In the genomic region with DNA sequence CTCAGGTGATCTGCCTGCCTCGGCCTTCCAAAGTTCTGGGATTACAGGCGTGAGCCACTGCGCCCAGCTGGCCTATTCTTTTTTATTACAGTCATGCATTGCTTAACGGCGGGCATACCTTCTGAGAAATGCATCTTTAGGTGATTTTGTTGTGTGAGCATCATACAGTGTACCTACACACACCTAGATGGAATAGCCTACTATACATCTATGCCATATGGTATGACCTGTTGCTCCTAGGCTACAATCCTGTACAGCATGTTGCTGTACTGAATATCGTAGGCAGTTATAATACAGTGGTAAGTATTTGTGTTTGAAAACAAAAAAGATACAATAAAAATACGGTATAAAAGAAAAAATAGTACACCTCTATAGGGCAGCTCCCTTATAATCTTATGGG, we compare ENCODE assay signal across 25 cellular contexts. TPM values are rescaled to one million over a fixed set of nuclear protein-coding genes. Genes with fewer than 3 reads are reported as not detected.
A peak's percentile ranks its signal among the peaks of the same experiment; 100 is the strongest.
DNase-seq lines count a peak whose midpoint lies in the region; ATAC-seq and TF ChIP-seq lines count a peak whose summit lies in the region.
"Had no signal": no experiment of that assay in that cellular context is flagged by ENCODE, and none has a peak within 500 bp of the region (broad histone marks: within the 10 kb centered on the region; RNA-seq: fewer than 3 reads in every experiment).

No MANE protein-coding gene starts in this region.

- H4K20me1 ChIP-seq in Loucy (ENCODE audit: insufficient read depth, low read length, poor library complexity, severe bottlenecking), result peaks cover 68% of the 10 kb centered on the region

- H3K27ac ChIP-seq in CD8-positive, alpha-beta T cell (ENCODE audit: low read depth, low read length), result no peak overlapping the region
- no peak overlapping the region for H3K27ac ChIP-seq in trophoblast cell (ENCODE audit: low read depth, low read length)
- no peak overlapping the region for H3K27ac ChIP-seq in body of pancreas
- H3K27ac ChIP-seq: BLaER1 had no signal

- no peak for TF ChIP-seq CTCF in CD8-positive, alpha-beta T cell (IDR thresholded peaks at IDR 0.05)
- no peak for TF ChIP-seq CTCF in Loucy (conservative IDR thresholded peaks at IDR 0.05; ENCODE audit: low read length)
- no peak for TF ChIP-seq CTCF in body of pancreas (IDR thresholded peaks at IDR 0.05)

- WGBS in trophoblast cell (ENCODE audit: extremely low coverage, insufficient coverage, insufficient read length), result no CpG with 5 or more reads among the region's 7 CpGs
- whole genome bisulfite sequencing in body of pancreas, 2 donors, result 91 to 95% methylated on average over 4 to 7 of the region's 7 CpGs

- H3K18ac ChIP-seq in trophoblast cell (ENCODE audit: low read length), result no peak overlapping the region

- intact Hi-C loops in CD8-positive, alpha-beta T cell (cut with DNase I, micrococcal nuclease), result loop anchor here in 1 of 2 experiments (10.0 kb wide), 1 partner anchor 97 kb away; no protein-coding TSS in a partner anchor
- intact Hi-C loops in body of pancreas (cut with DNase I), result no loop called here

- DNase-seq in activated naive CD8-positive, alpha-beta T cell treated with anti-CD3 and anti-CD28 coated beads for 36 hours, result no peak
- DNase-seq in CD8-positive, alpha-beta T cell, result no peak
- DNase-seq in trophoblast cell (no peak), body of pancreas (no peak)
- no peak for DNase-seq in activated T-cell treated with anti-CD3 and anti-CD28 coated beads, Interleukin-2, amount 50 U/mL, for 1 hour
- DNase-seq: 8988T; ACHN; BE2C; C1 segment of cervical spinal cord; CD4-positive, alpha-beta T cell; CD8-positive, alpha-beta memory T cell; COR-L47; DMS 273 treated with DMSO at 0.1 percent for 48 hours; DMS153; DMS53; DMS79; DND-41; EL; GDM1 had no signal

- CTCF ChIA-PET in CD8-positive, alpha-beta T cell (lab: Charles Lee), result no interaction called here

- no peak overlapping the region for H2AK5ac ChIP-seq in trophoblast cell (ENCODE audit: low read length)

- peak overlapping the region; percentile 27 for H3K4me3 Mint-ChIP-seq in activated naive CD8-positive, alpha-beta T cell
- no peak overlapping the region for H3K4me3 Mint-ChIP-seq in activated naive CD8-positive, alpha-beta T cell treated with anti-CD3 and anti-CD28 coated beads for 36 hours
- H3K4me3 Mint-ChIP-seq in CD8-positive, alpha-beta T cell, result no peak overlapping the region
- H3K4me3 Mint-ChIP-seq: CD14-positive monocyte; CD4-positive, alpha-beta T cell had no signal

- peak overlapping the region; percentile 47 for H3K4me2 ChIP-seq in Loucy (ENCODE audit: low read depth, low read length, poor library complexity, severe bottlenecking)
- H3K4me2 ChIP-seq in trophoblast cell (ENCODE audit: low read length), result no peak overlapping the region
- H3K4me2 ChIP-seq: BLaER1 had no signal

- no peaks in the 10 kb centered on the region for H3K9me3 ChIP-seq in CD8-positive, alpha-beta T cell (ENCODE audit: low read length)
- no peaks in the 10 kb centered on the region for H3K9me3 ChIP-seq in Loucy (ENCODE audit: insufficient read depth, low read depth, low read length)
- no peaks in the 10 kb centered on the region for H3K9me3 ChIP-seq in trophoblast cell (ENCODE audit: insufficient read depth, low read depth, low read length)
- no peaks in the 10 kb centered on the region for H3K9me3 ChIP-seq in body of pancreas
- H3K9me3 ChIP-seq: BE2C, BLaER1 had no signal

- no peak overlapping the region for H4K91ac ChIP-seq in trophoblast cell (ENCODE audit: low read depth, low read length)

- no peak overlapping the region for H4K8ac ChIP-seq in trophoblast cell (ENCODE audit: low read depth, low read length)

- peak overlapping the region; percentile 69 for H3K4ac ChIP-seq in trophoblast cell (ENCODE audit: low read depth, low read length)

- no peak for TF ChIP-seq POLR2A in body of pancreas (IDR thresholded peaks at IDR 0.05)

- H3K4me1 ChIP-seq in CD8-positive, alpha-beta T cell (ENCODE audit: insufficient read depth, low read length), result peaks cover 19% of the 10 kb centered on the region
- H3K4me1 ChIP-seq in Loucy (ENCODE audit: insufficient read depth, low read length, poor library complexity, severe bottlenecking) (peaks cover 9% of the 10 kb centered on the region), trophoblast cell (ENCODE audit: control insufficient read depth in 1 of 2, insufficient read depth in 2 of 2, low read length in 2 of 2) (no peaks in the 10 kb centered on the region), body of pancreas (peaks cover 17% of the 10 kb centered on the region)
- H3K4me1 ChIP-seq: BE2C had no signal

- H2BK120ac ChIP-seq in trophoblast cell (ENCODE audit: insufficient read depth, low read length, poor library complexity), result no peak overlapping the region

- peaks cover 99% of the 10 kb centered on the region for H3K79me2 ChIP-seq in Loucy (ENCODE audit: insufficient read depth, low read length)
- no peaks in the 10 kb centered on the region for H3K79me2 ChIP-seq in trophoblast cell (ENCODE audit: control insufficient read depth, insufficient read depth, low read length, poor library complexity)

- peaks cover 73% of the 10 kb centered on the region for H3K4me1 Mint-ChIP-seq in activated naive CD8-positive, alpha-beta T cell (ENCODE audit: low read depth)
- peaks cover 45% of the 10 kb centered on the region for H3K4me1 Mint-ChIP-seq in activated naive CD8-positive, alpha-beta T cell treated with anti-CD3 and anti-CD28 coated beads for 36 hours
- H3K4me1 Mint-ChIP-seq in CD8-positive, alpha-beta T cell (ENCODE audit: low read depth), result peaks cover 69% of the 10 kb centered on the region

- no peaks in the 10 kb centered on the region for H3K9me2 ChIP-seq in Loucy (replicated peaks; ENCODE audit: low read depth, low read length)

- POLR2A ChIA-PET in CD8-positive, alpha-beta T cell (lab: Charles Lee), result no interaction called here

- no peaks in the 10 kb centered on the region for H3K36me3 ChIP-seq in CD8-positive, alpha-beta T cell (ENCODE audit: insufficient read depth, low read length)
- no peaks in the 10 kb centered on the region for H3K36me3 ChIP-seq in Loucy (ENCODE audit: insufficient read depth, low read length)
- H3K36me3 ChIP-seq in trophoblast cell (ENCODE audit: control insufficient read depth in 1 of 2, insufficient read depth in 2 of 2, low read length in 2 of 2), result peaks cover 0 to 1% of the 10 kb centered on the region in 2 experiments
- H3K36me3 ChIP-seq in body of pancreas (replicated peaks in 1 of 2; ENCODE audit: insufficient read depth in 1 of 2, low read depth in 2 of 2), result no peaks in the 10 kb centered on the region
- H3K36me3 ChIP-seq: BE2C had no signal

- no peak overlapping the region for H3K4me3 ChIP-seq in CD8-positive, alpha-beta T cell (ENCODE audit: low read depth, low read length)
- H3K4me3 ChIP-seq in Loucy (ENCODE audit: low read length, poor library complexity, severe bottlenecking) (no peak overlapping the region), trophoblast cell (ENCODE audit: low read depth, low read length) (no peak overlapping the region), body of pancreas (no peak overlapping the region)
- H3K4me3 ChIP-seq: BLaER1, GM12878 had no signal

- no peak overlapping the region for H3K14ac ChIP-seq in trophoblast cell (ENCODE audit: low read length)

- H3K27me3 ChIP-seq in CD8-positive, alpha-beta T cell (ENCODE audit: insufficient read depth, low read length), result no peaks in the 10 kb centered on the region
- H3K27me3 ChIP-seq in Loucy (ENCODE audit: insufficient read depth, low read length, poor library complexity, severe bottlenecking), result no peaks in the 10 kb centered on the region
- no peaks in the 10 kb centered on the region for H3K27me3 ChIP-seq in trophoblast cell (ENCODE audit: insufficient read depth, low read length)
- no peaks in the 10 kb centered on the region for H3K27me3 ChIP-seq in body of pancreas
- H3K27me3 ChIP-seq: BE2C had no signal

- H3K27me3 Mint-ChIP-seq in activated naive CD8-positive, alpha-beta T cell, result no peaks in the 10 kb centered on the region
- H3K27me3 Mint-ChIP-seq in activated naive CD8-positive, alpha-beta T cell treated with anti-CD3 and anti-CD28 coated beads for 36 hours, result no peaks in the 10 kb centered on the region
- no peaks in the 10 kb centered on the region for H3K27me3 Mint-ChIP-seq in CD8-positive, alpha-beta T cell (ENCODE audit: low read depth)
- H3K27me3 Mint-ChIP-seq: CD4-positive, alpha-beta T cell had no signal

- H3K9ac ChIP-seq in Loucy (ENCODE audit: low read depth, low read length, poor library complexity, severe bottlenecking) (no peak overlapping the region), trophoblast cell (ENCODE audit: low read length) (no peak overlapping the region)
- H3K9ac ChIP-seq: BLaER1 had no signal

- no peak overlapping the region for H2BK5ac ChIP-seq in trophoblast cell (ENCODE audit: low read depth, low read length, poor library complexity)

- no peaks in the 10 kb centered on the region for H3F3A ChIP-seq in Loucy (ENCODE audit: low read depth)

- no peaks in the 10 kb centered on the region for H3K36me3 Mint-ChIP-seq in activated naive CD8-positive, alpha-beta T cell
- H3K36me3 Mint-ChIP-seq in activated naive CD8-positive, alpha-beta T cell treated with anti-CD3 and anti-CD28 coated beads for 36 hours, result peaks cover 30% of the 10 kb centered on the region
- H3K36me3 Mint-ChIP-seq in CD8-positive, alpha-beta T cell, result peaks cover 24% of the 10 kb centered on the region

- no peak overlapping the region for H3K23ac ChIP-seq in trophoblast cell (ENCODE audit: low read length)

- no peak overlapping the region for H2BK12ac ChIP-seq in trophoblast cell (ENCODE audit: low read length)

- peaks cover 3% of the 10 kb centered on the region for H3K79me1 ChIP-seq in trophoblast cell (ENCODE audit: low read length)

- no peaks in the 10 kb centered on the region for H3K9me3 Mint-ChIP-seq in activated naive CD8-positive, alpha-beta T cell (ENCODE audit: low read depth)
- H3K9me3 Mint-ChIP-seq in activated naive CD8-positive, alpha-beta T cell treated with anti-CD3 and anti-CD28 coated beads for 36 hours, result no peaks in the 10 kb centered on the region
- H3K9me3 Mint-ChIP-seq in CD8-positive, alpha-beta T cell, result no peaks in the 10 kb centered on the region
- H3K9me3 Mint-ChIP-seq: CD4-positive, alpha-beta T cell had no signal

- H2AFZ ChIP-seq in Loucy (ENCODE audit: low read length), result no peak overlapping the region
- H2AFZ ChIP-seq in trophoblast cell (ENCODE audit: insufficient read depth, low read length, poor library complexity), result no peak overlapping the region

- ATAC-seq in CD8-positive, alpha-beta T cell, result no peak
- ATAC-seq in body of pancreas (no peak), HG03378 (IDR thresholded peaks at IDR 0.05; ENCODE audit: unreplicated experiment) (no peak)
- ATAC-seq: GM12878 had no signal

- H3K27ac Mint-ChIP-seq in activated naive CD8-positive, alpha-beta T cell, result peak overlapping the region; percentile 41
- H3K27ac Mint-ChIP-seq in activated naive CD8-positive, alpha-beta T cell treated with anti-CD3 and anti-CD28 coated beads for 36 hours, result no peak overlapping the region
- peak overlapping the region; percentile 22 for H3K27ac Mint-ChIP-seq in CD8-positive, alpha-beta T cell

- H4K12ac ChIP-seq in trophoblast cell (ENCODE audit: low read depth, low read length), result no peak overlapping the region

RNA-seq across cellular contexts. Expression of gene STAG2, which starts 6.0 kb away (rescaled TPM):
- 100 to 1,000 TPM; 109 to 112 TPM for total RNA-seq in activated naive CD8-positive, alpha-beta T cell treated with anti-CD3 and anti-CD28 coated beads for 36 hours
- total RNA-seq in CD8-positive, alpha-beta T cell, result 100 to 1,000 TPM; 104 to 105 TPM
- 42.8 and 42.9 TPM in 2 replicates for polyA plus RNA-seq in trophoblast cell (2013)
- 10 to 100 TPM; 26.4 to 39.2 TPM for total RNA-seq in body of pancreas
